Comparison of ENCODE assay signal across 15 cellular contexts in genomic region chrX:132426695-132427281, GRCh38.
A peak's percentile ranks its signal among the peaks of the same experiment; 100 is the strongest.
DNase-seq lines count a peak whose midpoint lies in the region; ATAC-seq and TF ChIP-seq lines count a peak whose summit lies in the region.
"Had no signal": no experiment of that assay in that cellular context is flagged by ENCODE, and none has a peak within 500 bp of the region (broad histone marks: within the 10 kb centered on the region; RNA-seq: fewer than 3 reads in every experiment).

No MANE protein-coding gene starts in this region.

- H3K36me3 Mint-ChIP-seq in activated naive CD4-positive, alpha-beta T cell treated with anti-CD3 and anti-CD28 coated beads, Interleukin-2, amount 50 U/mL, for 72 hours: no peaks in the 10 kb centered on the region
- H3K36me3 Mint-ChIP-seq in stimulated activated naive B cell treated with anti-CD40 and anti-IgM and Interleukin-4, amounts not matched to agents 10 μg/mL and 1 μg/mL and 100 μg/mL, for 72 hours: peaks cover 3 to 4% of the 10 kb centered on the region in 2 donors
- H3K36me3 Mint-ChIP-seq in H9 (ENCODE audit: insufficient read depth in 1 of 3, low read depth in 3 of 3): no peaks in the 10 kb centered on the region

- no peak overlapping the region for H4K5ac ChIP-seq in H9 (ENCODE audit: insufficient read length, low read depth, low read length)

- no peak overlapping the region for H2BK20ac ChIP-seq in H9 (ENCODE audit: low read depth, low read length, poor library complexity, severe bottlenecking)

- H4K91ac ChIP-seq in H9 (ENCODE audit: insufficient read length, low read depth, low read length): no peak overlapping the region

- no peak overlapping the region for H2BK120ac ChIP-seq in H9 (ENCODE audit: low read depth, low read length, poor library complexity, severe bottlenecking)

- H3K14ac ChIP-seq in H9 (ENCODE audit: insufficient read depth, low read length): no peak overlapping the region

- no peak overlapping the region for H2BK15ac ChIP-seq in H9 (ENCODE audit: low read depth, low read length)

- no peaks in the 10 kb centered on the region for H3K27me3 Mint-ChIP-seq in stimulated activated naive B cell treated with anti-CD40 and anti-IgM and Interleukin-4, amounts not matched to agents 10 μg/mL and 1 μg/mL and 100 μg/mL, for 72 hours
- no peaks in the 10 kb centered on the region; the same call in 1 of the 2 replicates for H3K27me3 Mint-ChIP-seq in H9 (ENCODE audit: low read depth)

- H2AFZ ChIP-seq in H9 (ENCODE audit: low read length): no peak overlapping the region

- no peaks in the 10 kb centered on the region for H3K23me2 ChIP-seq in H9 (ENCODE audit: insufficient read length, low read depth, low read length, poor library complexity, severe bottlenecking)

- no peak overlapping the region for H2BK12ac ChIP-seq in H9 (ENCODE audit: insufficient read length, low read depth, low read length)

- intact Hi-C loops in left ventricle myocardium superior (cut with micrococcal nuclease): no loop called here

- H3K4me3 Mint-ChIP-seq in stimulated activated naive B cell treated with anti-CD40 and anti-IgM and Interleukin-4, amounts not matched to agents 10 μg/mL and 1 μg/mL and 100 μg/mL, for 72 hours: peak overlapping the region in 1 of 2 donors; percentile 18
- no peak overlapping the region for H3K4me3 Mint-ChIP-seq in H9
- H3K4me3 Mint-ChIP-seq: activated T-cell treated with anti-CD3 and anti-CD28 coated beads, Interleukin-2, amount 50 U/mL, for 24 hours had no signal

- H4K8ac ChIP-seq in H9 (replicated peaks; ENCODE audit: insufficient read length, low read depth, low read length): no peak overlapping the region

- no peak overlapping the region for H3K27ac ChIP-seq in H9 (ENCODE audit: insufficient read length, low read depth, low read length)
- H3K27ac ChIP-seq: SK-N-MC, tibial artery had no signal

- no peak for ATAC-seq in activated naive CD4-positive, alpha-beta T cell treated with anti-CD3 and anti-CD28 coated beads, Interleukin-2, amount 50 U/mL, for 72 hours
- ATAC-seq in stimulated activated naive B cell treated with anti-CD40 and anti-IgM and Interleukin-4, amounts not matched to agents 10 μg/mL and 1 μg/mL and 100 μg/mL, for 72 hours (replicated peaks): peak; percentile 36 to 39
- no peak for ATAC-seq in left ventricle myocardium superior

- H2BK5ac ChIP-seq in H9 (ENCODE audit: insufficient read length, low read length): no peak overlapping the region

- WGBS in H9 (ENCODE audit: extremely low coverage, insufficient read length, low lambda C conversion rate): no CpG with 5 or more reads among the region's 1 CpG

- H3K27ac Mint-ChIP-seq in activated naive CD4-positive, alpha-beta T cell treated with anti-CD3 and anti-CD28 coated beads, Interleukin-2, amount 50 U/mL, for 72 hours: peak overlapping the region; percentile 53 to 62
- H3K27ac Mint-ChIP-seq in stimulated activated naive B cell treated with anti-CD40 and anti-IgM and Interleukin-4, amounts not matched to agents 10 μg/mL and 1 μg/mL and 100 μg/mL, for 72 hours: no peak overlapping the region
- H3K27ac Mint-ChIP-seq in H9: no peak overlapping the region; a peak in 1 of 7 replicates
- H3K27ac Mint-ChIP-seq: activated T-cell treated with anti-CD3 and anti-CD28 coated beads, Interleukin-2, amount 50 U/mL, for 24 hours had no signal

- H3T11ph ChIP-seq in H9 (ENCODE audit: low read length): no peak overlapping the region

- H3K9me3 ChIP-seq in H9 (ENCODE audit: control insufficient read depth, low read depth, low read length): no peaks in the 10 kb centered on the region
- H3K9me3 ChIP-seq: tibial artery had no signal

- H2AK5ac ChIP-seq in H9 (ENCODE audit: insufficient read length, low read length): no peak overlapping the region

- no peaks in the 10 kb centered on the region for H4K20me1 ChIP-seq in H9 (ENCODE audit: control insufficient read depth, insufficient read depth, insufficient read length)

- H3K23ac ChIP-seq in H9 (ENCODE audit: insufficient read length, low read depth, low read length): no peak overlapping the region

- no peaks in the 10 kb centered on the region for H3K79me1 ChIP-seq in H9 (ENCODE audit: insufficient read depth, low read depth, low read length, poor library complexity, severe bottlenecking)

- H3K79me2 ChIP-seq in H9 (ENCODE audit: insufficient read depth, low read length): no peaks in the 10 kb centered on the region

- no peak for DNase-seq in activated naive CD4-positive, alpha-beta T cell treated with anti-CD3 and anti-CD28 coated beads, Interleukin-2, amount 50 U/mL, for 72 hours (ENCODE audit: low spot score in 2 of 2)
- no peak for DNase-seq in activated naive CD4-positive, alpha-beta T cell treated with anti-CD3 and anti-CD28 coated beads, Interleukin-2, amount 50 U/mL, for 16 hours
- DNase-seq in LHCN-M2 (ENCODE audit: low read depth): peak; percentile 66
- DNase-seq in epidermal melanocyte (ENCODE audit: insufficient read length, low spot score): peak; percentile 13
- DNase-seq in stimulated activated naive B cell treated with anti-CD40 and anti-IgM and Interleukin-4, amounts not matched to agents 10 μg/mL and 1 μg/mL and 100 μg/mL, for 72 hours: no peak
- DNase-seq in H9: no peak
- no peak for DNase-seq in left ventricle myocardium superior
- no peak for DNase-seq in activated CD4-positive, alpha-beta T cell treated with anti-CD3 and anti-CD28 coated beads, Interleukin-2, amount 50 U/mL, for 4 hours
- DNase-seq: 8988T; activated CD4-positive, CD25-positive, alpha-beta regulatory T cell treated with anti-CD3 and anti-CD28 coated beads, Interleukin-2, amount 50 U/mL, for 72 hours; activated T-cell treated with anti-CD3 and anti-CD28 coated beads, Interleukin-2, amount 50 U/mL, for 24 hours; anterior cingulate cortex; NCI-H1105; tibial artery had no signal

- no peak overlapping the region for H3K9ac ChIP-seq in H9 (ENCODE audit: extremely low read depth, insufficient read length, low read length)

- no peak overlapping the region for H3K18ac ChIP-seq in H9 (ENCODE audit: insufficient read length, low read depth, low read length)

- peaks cover 10 to 25% of the 10 kb centered on the region in 2 donors for H3K4me1 Mint-ChIP-seq in stimulated activated naive B cell treated with anti-CD40 and anti-IgM and Interleukin-4, amounts not matched to agents 10 μg/mL and 1 μg/mL and 100 μg/mL, for 72 hours
- peaks cover 6 to 21% of the 10 kb centered on the region in 2 experiments for H3K4me1 Mint-ChIP-seq in H9

- H3K56ac ChIP-seq in H9 (ENCODE audit: insufficient read length, low read depth, low read length): no peak overlapping the region

- H3K4me2 ChIP-seq in H9 (ENCODE audit: insufficient read depth, insufficient read length, low read length): no peak overlapping the region

- no peaks in the 10 kb centered on the region; the same call in 1 of the 2 replicates for H3K4me1 ChIP-seq in H9 (ENCODE audit: insufficient read depth, low read length)
- H3K4me1 ChIP-seq: tibial artery had no signal

- H3K4ac ChIP-seq in H9 (ENCODE audit: low read depth, low read length): no peak overlapping the region

- H3K9me3 Mint-ChIP-seq in activated naive CD4-positive, alpha-beta T cell treated with anti-CD3 and anti-CD28 coated beads, Interleukin-2, amount 50 U/mL, for 72 hours: no peaks in the 10 kb centered on the region
- no peaks in the 10 kb centered on the region for H3K9me3 Mint-ChIP-seq in stimulated activated naive B cell treated with anti-CD40 and anti-IgM and Interleukin-4, amounts not matched to agents 10 μg/mL and 1 μg/mL and 100 μg/mL, for 72 hours
- H3K9me3 Mint-ChIP-seq in H9: no peaks in the 10 kb centered on the region
- H3K9me3 Mint-ChIP-seq: activated T-cell treated with anti-CD3 and anti-CD28 coated beads, Interleukin-2, amount 50 U/mL, for 24 hours had no signal

- no peak for TF ChIP-seq CTCF in H9 (conservative IDR thresholded peaks at IDR 0.05)

- H3K27me3 ChIP-seq in H9 (ENCODE audit: insufficient read depth, low read length): no peaks in the 10 kb centered on the region
- H3K27me3 ChIP-seq: tibial artery had no signal

Comparison
In these comparisons a context has a peak if more than half of its experiments do, and no peak if none do; other contexts are left out.
1. ATAC-seq: peak in stimulated activated naive B cell treated with anti-CD40 and anti-IgM and Interleukin-4, amounts not matched to agents 10 μg/mL and 1 μg/mL and 100 μg/mL, for 72 hours (2 of 2); none in activated naive CD4-positive, alpha-beta T cell treated with anti-CD3 and anti-CD28 coated beads, Interleukin-2, amount 50 U/mL, for 72 hours (0 of 2) and left ventricle myocardium superior (single experiment).
2. DNase-seq: peak in LHCN-M2 (single experiment) and epidermal melanocyte (single experiment); none in activated naive CD4-positive, alpha-beta T cell treated with anti-CD3 and anti-CD28 coated beads, Interleukin-2, amount 50 U/mL, for 72 hours (0 of 2), activated naive CD4-positive, alpha-beta T cell treated with anti-CD3 and anti-CD28 coated beads, Interleukin-2, amount 50 U/mL, for 16 hours (single experiment), stimulated activated naive B cell treated with anti-CD40 and anti-IgM and Interleukin-4, amounts not matched to agents 10 μg/mL and 1 μg/mL and 100 μg/mL, for 72 hours (single experiment), H9 (single experiment), left ventricle myocardium superior (single experiment) and activated CD4-positive, alpha-beta T cell treated with anti-CD3 and anti-CD28 coated beads, Interleukin-2, amount 50 U/mL, for 4 hours (0 of 2).
3. H3K27ac Mint-ChIP-seq: peak in activated naive CD4-positive, alpha-beta T cell treated with anti-CD3 and anti-CD28 coated beads, Interleukin-2, amount 50 U/mL, for 72 hours (2 of 2); none in stimulated activated naive B cell treated with anti-CD40 and anti-IgM and Interleukin-4, amounts not matched to agents 10 μg/mL and 1 μg/mL and 100 μg/mL, for 72 hours (single experiment) and H9 (0 of 3).